ENCODE assay signal across 26 cellular contexts in the genomic region with DNA sequence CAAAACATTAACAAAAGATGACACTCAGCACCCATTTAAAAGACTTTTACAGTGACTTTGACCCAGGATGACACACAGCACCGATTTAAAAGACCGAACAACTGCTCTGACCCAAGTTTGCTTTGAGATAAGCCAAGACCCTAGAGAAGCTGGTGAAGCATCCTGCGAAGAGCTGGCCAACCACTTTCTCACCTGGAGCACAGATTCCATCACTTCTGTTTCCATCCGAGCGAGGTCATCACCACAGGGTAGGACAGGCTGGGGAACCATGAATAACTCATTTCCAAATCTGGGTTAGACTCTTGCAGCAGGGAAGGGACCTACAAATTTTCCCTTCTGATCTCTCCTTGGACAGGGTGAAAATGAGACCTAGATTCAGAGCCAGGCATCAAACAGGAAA.
"Had no signal": no experiment of that assay in that cellular context is flagged by ENCODE, and none has a peak within 500 bp of the region (broad histone marks: within the 10 kb centered on the region; RNA-seq: fewer than 3 reads in every experiment).

No MANE protein-coding gene starts in this region.

- ATAC-seq: activated CD8-positive, alpha-beta memory T cell treated with anti-CD3 and anti-CD28 coated beads, Interleukin-2, amount 10 ng/mL, durations not matched to agents 7 days and 5 days; activated CD8-positive, alpha-beta T cell treated with anti-CD3 and anti-CD28 coated beads for 36 hours; esophagus mucosa; gastrocnemius medialis; natural killer cell; psoas muscle; right cardiac atrium; stimulated activated memory B cell treated with anti-CD40 and anti-IgM and Interleukin-4, amounts not matched to agents 10 μg/mL and 1 μg/mL and 100 μg/mL, for 72 hours had no signal

- H3K4me1 Mint-ChIP-seq: activated naive CD4-positive, alpha-beta T cell treated with anti-CD3 and anti-CD28 coated beads, Interleukin-2, amount 10 ng/mL, durations not matched to agents 7 days and 5 days; stimulated activated memory B cell treated with anti-CD40 and anti-IgM and Interleukin-4, amounts not matched to agents 10 μg/mL and 1 μg/mL and 100 μg/mL, for 72 hours had no signal

- H3K4me1 ChIP-seq: gastrocnemius medialis, psoas muscle, testis had no signal

- DNase-seq: activated CD4-positive, alpha-beta T cell treated with anti-CD3 and anti-CD28 coated beads, Interleukin-2, amount 10 ng/mL, durations not matched to agents 7 days and 5 days; activated CD4-positive, CD25-positive, alpha-beta regulatory T cell treated with anti-CD3 and anti-CD28 coated beads, Interleukin-2, amount 50 U/mL, for 72 hours; activated CD8-positive, alpha-beta memory T cell treated with anti-CD3 and anti-CD28 coated beads, Interleukin-2, amount 10 ng/mL, durations not matched to agents 7 days and 5 days; activated CD8-positive, alpha-beta T cell treated with anti-CD3 and anti-CD28 coated beads for 36 hours; activated effector memory CD4-positive, alpha-beta T cell treated with anti-CD3 and anti-CD28 coated beads, Interleukin-2, amount 50 U/mL, for 16 hours; activated naive CD4-positive, alpha-beta T cell treated with anti-CD3 and anti-CD28 coated beads, Interleukin-2, amount 10 ng/mL, durations not matched to agents 7 days and 5 days; activated T-cell treated with anti-CD3 and anti-CD28 coated beads for 4 hours; brain microvascular endothelial cell; central memory CD4-positive, alpha-beta T cell; effector memory CD4-positive, alpha-beta T cell; gastrocnemius medialis; head of caudate nucleus; hypothalamus; natural killer cell; ovary; psoas muscle; right cardiac atrium; stimulated activated CD4-positive, alpha-beta T cell treated with anti-CD3 and anti-CD28 coated beads, Interleukin-2, amount 100 ng/mL, for 24 hours; stomach; T-helper 1 cell; testis; upper lobe of left lung; WERI-Rb-1 had no signal

- H3K27me3 ChIP-seq: brain microvascular endothelial cell, ovary, testis, upper lobe of left lung had no signal

- H3K27ac ChIP-seq: brain microvascular endothelial cell, gastrocnemius medialis, ovary, psoas muscle, testis, upper lobe of left lung, WERI-Rb-1 had no signal

- H3K9me3 Mint-ChIP-seq: activated CD8-positive, alpha-beta T cell treated with anti-CD3 and anti-CD28 coated beads for 36 hours; activated naive CD4-positive, alpha-beta T cell treated with anti-CD3 and anti-CD28 coated beads, Interleukin-2, amount 10 ng/mL, durations not matched to agents 7 days and 5 days; natural killer cell; stimulated activated memory B cell treated with anti-CD40 and anti-IgM and Interleukin-4, amounts not matched to agents 10 μg/mL and 1 μg/mL and 100 μg/mL, for 72 hours had no signal

- H3K4me3 Mint-ChIP-seq: activated CD4-positive, alpha-beta T cell treated with anti-CD3 and anti-CD28 coated beads, Interleukin-2, amount 10 ng/mL, durations not matched to agents 7 days and 5 days; activated CD8-positive, alpha-beta memory T cell treated with anti-CD3 and anti-CD28 coated beads, Interleukin-2, amount 10 ng/mL, durations not matched to agents 7 days and 5 days; activated CD8-positive, alpha-beta T cell treated with anti-CD3 and anti-CD28 coated beads for 36 hours; activated naive CD4-positive, alpha-beta T cell treated with anti-CD3 and anti-CD28 coated beads, Interleukin-2, amount 10 ng/mL, durations not matched to agents 7 days and 5 days; natural killer cell; stimulated activated memory B cell treated with anti-CD40 and anti-IgM and Interleukin-4, amounts not matched to agents 10 μg/mL and 1 μg/mL and 100 μg/mL, for 72 hours had no signal

- H3K9me3 ChIP-seq: gastrocnemius medialis, ovary, psoas muscle, stomach, testis, upper lobe of left lung had no signal

- H3K36me3 Mint-ChIP-seq: activated CD8-positive, alpha-beta memory T cell treated with anti-CD3 and anti-CD28 coated beads, Interleukin-2, amount 10 ng/mL, durations not matched to agents 7 days and 5 days; activated naive CD4-positive, alpha-beta T cell treated with anti-CD3 and anti-CD28 coated beads, Interleukin-2, amount 10 ng/mL, durations not matched to agents 7 days and 5 days; natural killer cell; stimulated activated memory B cell treated with anti-CD40 and anti-IgM and Interleukin-4, amounts not matched to agents 10 μg/mL and 1 μg/mL and 100 μg/mL, for 72 hours had no signal

- H3K4me3 ChIP-seq: gastrocnemius medialis, ovary, psoas muscle, skin epidermis, stomach, testis, upper lobe of left lung had no signal

- H3K36me3 ChIP-seq: brain microvascular endothelial cell, gastrocnemius medialis, ovary, stomach, upper lobe of left lung, WERI-Rb-1 had no signal

- H3K27ac Mint-ChIP-seq: activated CD4-positive, alpha-beta T cell treated with anti-CD3 and anti-CD28 coated beads, Interleukin-2, amount 10 ng/mL, durations not matched to agents 7 days and 5 days; activated CD8-positive, alpha-beta memory T cell treated with anti-CD3 and anti-CD28 coated beads, Interleukin-2, amount 10 ng/mL, durations not matched to agents 7 days and 5 days; activated CD8-positive, alpha-beta T cell treated with anti-CD3 and anti-CD28 coated beads for 36 hours; activated naive CD4-positive, alpha-beta T cell treated with anti-CD3 and anti-CD28 coated beads, Interleukin-2, amount 10 ng/mL, durations not matched to agents 7 days and 5 days; natural killer cell; stimulated activated memory B cell treated with anti-CD40 and anti-IgM and Interleukin-4, amounts not matched to agents 10 μg/mL and 1 μg/mL and 100 μg/mL, for 72 hours had no signal
